ENCODE assay signal across 8 cellular contexts in the genomic region with DNA sequence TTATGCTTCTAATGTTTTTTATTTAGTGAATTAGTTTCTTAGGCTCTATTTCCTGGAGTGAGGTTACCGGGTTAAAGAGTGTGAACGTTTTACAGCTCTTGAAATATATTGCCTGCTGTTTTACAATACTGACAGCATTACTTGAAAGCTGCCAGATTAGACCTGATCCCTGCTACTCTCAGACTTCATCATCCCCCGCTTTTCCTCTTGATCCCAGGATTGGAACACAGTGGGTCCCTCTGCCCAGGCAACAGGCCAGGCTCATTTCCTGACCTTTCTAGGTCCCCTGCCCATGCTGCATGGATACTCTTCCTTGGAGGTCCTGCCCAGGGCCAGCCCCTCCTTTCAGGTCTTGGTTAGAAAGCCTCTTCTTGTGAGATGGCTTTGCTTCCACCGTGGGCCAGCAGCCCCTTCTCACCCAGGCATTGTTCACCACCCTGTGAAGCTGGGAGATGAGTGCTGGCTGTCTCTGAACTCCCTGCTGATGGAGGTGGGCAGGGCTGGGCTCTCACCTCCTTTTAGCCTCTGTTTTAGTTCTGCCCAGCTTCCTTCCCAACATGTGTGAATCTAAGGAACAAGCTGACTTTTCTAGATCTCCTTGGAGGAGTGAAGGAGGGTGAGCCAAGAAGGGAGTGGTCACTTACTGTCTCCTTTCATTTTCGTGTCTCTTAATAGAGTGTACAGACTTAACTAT. TPM values are rescaled to one million over a fixed set of nuclear protein-coding genes. Genes with fewer than 3 reads are reported as not detected.
DNase-seq lines count a peak whose midpoint lies in the region; ATAC-seq and TF ChIP-seq lines count a peak whose summit lies in the region.

No MANE protein-coding gene starts in this region.

- peak overlapping the region in 3 of 4 donors; percentile 36 to 87 (median 57) for H3K4me3 Mint-ChIP-seq in CD4-positive, CD25-positive, alpha-beta regulatory T cell

- no peak for DNase-seq in CD4-positive, CD25-positive, alpha-beta regulatory T cell
- DNase-seq in Peyer's patch = peak in 1 of 3 donors; percentile 64
- DNase-seq in fibroblast of mammary gland (ENCODE audit: low read depth) = peak; percentile 69
- DNase-seq in omental fat pad (ENCODE audit: low spot score) = no peak
- DNase-seq in COLO829 (ENCODE audit: low spot score) = no peak
- DNase-seq in NCI-H2196 (lab: John Stamatoyannopoulos, UW; ENCODE audit: unreplicated experiment) = no peak
- no peak for DNase-seq in caudate nucleus (lab: John Stamatoyannopoulos, UW)

- peaks cover 54% of the 10 kb centered on the region for H3K4me1 ChIP-seq in CD4-positive, CD25-positive, alpha-beta regulatory T cell (ENCODE audit: control insufficient read depth, insufficient read depth, low read length, poor library complexity, severe bottlenecking)
- H3K4me1 ChIP-seq in Peyer's patch = peaks cover 0 to 72% (median 10%) of the 10 kb centered on the region in 4 donors

- H3K27ac ChIP-seq in CD4-positive, CD25-positive, alpha-beta regulatory T cell (ENCODE audit: insufficient read depth, low read length, poor library complexity, severe bottlenecking) = no peak overlapping the region
- H3K27ac ChIP-seq in Peyer's patch = peak overlapping the region in 3 of 4 donors; percentile 54 to 93 (median 87)
- no peak overlapping the region for H3K27ac ChIP-seq in caudate nucleus (ENCODE audit: low read depth, low read length)

- H3K4me3 ChIP-seq in CD4-positive, CD25-positive, alpha-beta regulatory T cell (ENCODE audit: low read depth, low read length) = no peak overlapping the region
- H3K4me3 ChIP-seq in Peyer's patch (peak overlapping the region in 2 of 4 donors; percentile 23 to 35), fibroblast of mammary gland (ENCODE audit: control insufficient read depth, low read depth, low read length) (no peak overlapping the region)

- no peak for ATAC-seq in CD4-positive, CD25-positive, alpha-beta regulatory T cell (ENCODE audit: low read depth in 2 of 2)
- ATAC-seq in omental fat pad (ENCODE audit: low FRiP score) (peak; percentile 53), GM21526 (IDR thresholded peaks at IDR 0.05; ENCODE audit: low FRiP score, unreplicated experiment) (no peak)

- H3K36me3 ChIP-seq in CD4-positive, CD25-positive, alpha-beta regulatory T cell (ENCODE audit: control insufficient read depth, insufficient read depth, low read length) = peaks cover 10% of the 10 kb centered on the region
- no peaks in the 10 kb centered on the region for H3K36me3 ChIP-seq in Peyer's patch

- no peaks in the 10 kb centered on the region for H3K27me3 ChIP-seq in CD4-positive, CD25-positive, alpha-beta regulatory T cell (ENCODE audit: control insufficient read depth, insufficient read depth, low read length)
- H3K27me3 ChIP-seq in Peyer's patch = no peaks in the 10 kb centered on the region

- TF ChIP-seq POLR2A in Peyer's patch (IDR thresholded peaks at IDR 0.05) = peak; percentile 54 to 66

- H3K9me3 ChIP-seq in CD4-positive, CD25-positive, alpha-beta regulatory T cell (ENCODE audit: control insufficient read depth in 2 of 2, low read length in 2 of 2) = no peaks in the 10 kb centered on the region
- H3K9me3 ChIP-seq in Peyer's patch = no peaks in the 10 kb centered on the region

- H3K36me3 Mint-ChIP-seq in CD4-positive, CD25-positive, alpha-beta regulatory T cell = peaks cover 19% of the 10 kb centered on the region

- H3K4me1 Mint-ChIP-seq in CD4-positive, CD25-positive, alpha-beta regulatory T cell = peaks cover 64 to 78% (median 69%) of the 10 kb centered on the region in 4 donors

- TF ChIP-seq CTCF in Peyer's patch (IDR thresholded peaks at IDR 0.05) = no peak
- TF ChIP-seq CTCF in fibroblast of mammary gland (conservative IDR thresholded peaks at IDR 0.05; ENCODE audit: control insufficient read depth, insufficient read depth, low read depth, low read length) = no peak
- TF ChIP-seq CTCF in omental fat pad (IDR thresholded peaks at IDR 0.05) = no peak

- H3K27me3 Mint-ChIP-seq in CD4-positive, CD25-positive, alpha-beta regulatory T cell = no peaks in the 10 kb centered on the region

- peak overlapping the region; percentile 50 to 88 (median 85) for H3K27ac Mint-ChIP-seq in CD4-positive, CD25-positive, alpha-beta regulatory T cell

- no peaks in the 10 kb centered on the region for H3K9me3 Mint-ChIP-seq in CD4-positive, CD25-positive, alpha-beta regulatory T cell

RNA-seq across cellular contexts. Expression of gene FAM120AOS, which starts 15.5 kb away (rescaled TPM):
- total RNA-seq in CD4-positive, CD25-positive, alpha-beta regulatory T cell = 45.7 TPM
- polyA plus RNA-seq in CD4-positive, CD25-positive, alpha-beta regulatory T cell = 10 to 100 TPM; 50.2 to 64.3 (median 56.5) TPM
- 10 to 100 TPM; 29.7 to 69.9 (median 48.2) TPM for total RNA-seq in Peyer's patch
- total RNA-seq in omental fat pad = 10 to 100 TPM; 48.2 to 61.2 (median 54.2) TPM

RNA-seq across cellular contexts. Expression of gene FAM120A, which starts 17.4 kb away (rescaled TPM):
- 95.7 TPM for total RNA-seq in CD4-positive, CD25-positive, alpha-beta regulatory T cell
- polyA plus RNA-seq in CD4-positive, CD25-positive, alpha-beta regulatory T cell = 10 to 100 TPM; 11.3 to 14.3 (median 12.1) TPM
- 100 to 1,000 TPM; 128 to 159 (median 136) TPM for total RNA-seq in Peyer's patch
- total RNA-seq in omental fat pad = 100 to 1,000 TPM in 2 of 4 donors, 10 to 100 TPM in 2; 85.3 to 111 (median 102) TPM

Comparison
In these comparisons a context has a peak if more than half of its experiments do, and no peak if none do; other contexts are left out.
1. H3K27ac ChIP-seq: peak in Peyer's patch (3 of 4); none in CD4-positive, CD25-positive, alpha-beta regulatory T cell (single experiment) and caudate nucleus (single experiment).